ENCODE assay signal across 2 cellular contexts in the genomic region with DNA sequence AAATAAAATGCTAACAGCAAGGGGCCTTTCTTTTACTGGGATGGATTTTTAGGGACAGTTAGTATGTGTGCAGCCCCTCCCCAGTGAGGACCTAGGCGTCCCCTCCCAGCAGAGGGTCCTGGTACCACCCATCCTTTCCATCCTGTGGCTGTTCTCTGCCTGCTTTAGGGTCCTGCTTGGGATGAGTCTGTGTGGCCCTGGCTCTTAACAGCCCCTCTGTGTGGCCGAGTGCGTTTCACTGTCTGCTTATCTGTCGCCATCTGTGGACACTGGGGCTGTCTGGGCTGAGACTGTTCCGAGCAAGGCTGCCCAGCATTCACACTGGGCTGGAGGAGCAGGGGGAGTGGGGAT.
TF ChIP-seq lines count a peak whose summit lies in the region.

No MANE protein-coding gene starts in this region.

TF ChIP-seq in A549, 52 proteins besides CTCF, POLR2A, EP300 and RAD21:
- TF ChIP-seq RARB (CRISPR knock-in tag; IDR thresholded peaks at IDR 0.05) (no peak), JUNB (IDR thresholded peaks at IDR 0.05) (no peak), HDAC2 (IDR thresholded peaks at IDR 0.05) (no peak), ZSCAN20 (CRISPR knock-in tag; IDR thresholded peaks at IDR 0.05) (no peak)
TF ChIP-seq in A549: peak in this region for 0.

TF ChIP-seq in neural cell, 6 proteins besides CTCF, POLR2A, EP300 and RAD21:
- no peak for TF ChIP-seq POLR2AphosphoS5 (IDR thresholded peaks at IDR 0.05)
- TF ChIP-seq SMC3 (conservative IDR thresholded peaks at IDR 0.05; ENCODE audit: poor library complexity), result no peak
- TF ChIP-seq, protein P1, sequence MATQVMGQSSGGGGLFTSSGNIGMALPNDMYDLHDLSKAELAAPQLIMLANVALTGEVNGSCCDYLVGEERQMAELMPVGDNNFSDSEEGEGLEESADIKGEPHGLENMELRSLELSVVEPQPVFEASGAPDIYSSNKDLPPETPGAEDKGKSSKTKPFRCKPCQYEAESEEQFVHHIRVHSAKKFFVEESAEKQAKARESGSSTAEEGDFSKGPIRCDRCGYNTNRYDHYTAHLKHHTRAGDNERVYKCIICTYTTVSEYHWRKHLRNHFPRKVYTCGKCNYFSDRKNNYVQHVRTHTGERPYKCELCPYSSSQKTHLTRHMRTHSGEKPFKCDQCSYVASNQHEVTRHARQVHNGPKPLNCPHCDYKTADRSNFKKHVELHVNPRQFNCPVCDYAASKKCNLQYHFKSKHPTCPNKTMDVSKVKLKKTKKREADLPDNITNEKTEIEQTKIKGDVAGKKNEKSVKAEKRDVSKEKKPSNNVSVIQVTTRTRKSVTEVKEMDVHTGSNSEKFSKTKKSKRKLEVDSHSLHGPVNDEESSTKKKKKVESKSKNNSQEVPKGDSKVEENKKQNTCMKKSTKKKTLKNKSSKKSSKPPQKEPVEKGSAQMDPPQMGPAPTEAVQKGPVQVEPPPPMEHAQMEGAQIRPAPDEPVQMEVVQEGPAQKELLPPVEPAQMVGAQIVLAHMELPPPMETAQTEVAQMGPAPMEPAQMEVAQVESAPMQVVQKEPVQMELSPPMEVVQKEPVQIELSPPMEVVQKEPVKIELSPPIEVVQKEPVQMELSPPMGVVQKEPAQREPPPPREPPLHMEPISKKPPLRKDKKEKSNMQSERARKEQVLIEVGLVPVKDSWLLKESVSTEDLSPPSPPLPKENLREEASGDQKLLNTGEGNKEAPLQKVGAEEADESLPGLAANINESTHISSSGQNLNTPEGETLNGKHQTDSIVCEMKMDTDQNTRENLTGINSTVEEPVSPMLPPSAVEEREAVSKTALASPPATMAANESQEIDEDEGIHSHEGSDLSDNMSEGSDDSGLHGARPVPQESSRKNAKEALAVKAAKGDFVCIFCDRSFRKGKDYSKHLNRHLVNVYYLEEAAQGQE (IDR thresholded peaks at IDR 0.05; ENCODE audit: borderline replicate concordance), result no peak
- TF ChIP-seq EZH2 (IDR thresholded peaks at IDR 0.05; ENCODE audit: borderline replicate concordance, insufficient read depth, low read length, poor library complexity, severe bottlenecking), result no peak
- no peak for TF ChIP-seq TAF1 (IDR thresholded peaks at IDR 0.05; ENCODE audit: low read depth)
- TF ChIP-seq MXI1 (conservative IDR thresholded peaks at IDR 0.05; ENCODE audit: poor library complexity, severe bottlenecking), result no peak
